Comparison of ENCODE assay signal across 8 cellular contexts in genomic region chr1:231628207-231628876, GRCh38. TPM values are rescaled to one million over a fixed set of nuclear protein-coding genes. Genes with fewer than 3 reads are reported as not detected.
DNase-seq lines count a peak whose midpoint lies in the region; ATAC-seq and TF ChIP-seq lines count a peak whose summit lies in the region.

No MANE protein-coding gene starts in this region.

- no peaks in the 10 kb centered on the region for H3K27me3 Mint-ChIP-seq in T-helper 17 cell

- in situ Hi-C loops in GM23248 (cut with MboI) = no loop called here

- DNase-seq in GM23248 (peak; percentile 32), T-helper 17 cell (no peak), dermis blood vessel endothelial cell (peak; percentile 26), body of pancreas (no peak), islet precursor cell (no peak), NCI-H2029 treated with DMSO at 0.1 percent for 48 hours (lab: John Stamatoyannopoulos, UW) (no peak)
- peak; percentile 49 for DNase-seq in stimulated activated CD4-positive, alpha-beta T cell treated with anti-CD3 and anti-CD28 coated beads, Interleukin-2, amount 100 ng/mL, for 4 hours (ENCODE audit: low read depth)

- H3K36me3 ChIP-seq in GM23248 (ENCODE audit: low read depth) = no peaks in the 10 kb centered on the region
- no peaks in the 10 kb centered on the region for H3K36me3 ChIP-seq in body of pancreas (replicated peaks in 1 of 2; ENCODE audit: insufficient read depth in 1 of 2, low read depth in 2 of 2)

- peaks cover 20% of the 10 kb centered on the region for H3K4me1 ChIP-seq in GM23248 (ENCODE audit: insufficient read depth)
- peaks cover 7% of the 10 kb centered on the region for H3K4me1 ChIP-seq in body of pancreas

- TF ChIP-seq CTCF in body of pancreas (IDR thresholded peaks at IDR 0.05) = no peak

- H3K9ac ChIP-seq in GM23248 = no peak overlapping the region

- no peak overlapping the region for H3K4me2 ChIP-seq in GM23248 (ENCODE audit: unreplicated experiment)

- peaks cover 7% of the 10 kb centered on the region for H3K36me3 Mint-ChIP-seq in T-helper 17 cell (ENCODE audit: low read depth)

- peaks cover 24% of the 10 kb centered on the region for H3K4me1 Mint-ChIP-seq in T-helper 17 cell

- H3K9me2 ChIP-seq in GM23248 (ENCODE audit: insufficient read depth) = no peaks in the 10 kb centered on the region

- peak overlapping the region; percentile 96 for H3K4me3 Mint-ChIP-seq in T-helper 17 cell

- peaks cover 21% of the 10 kb centered on the region for H3F3A ChIP-seq in GM23248 (ENCODE audit: insufficient read depth)

- no peaks in the 10 kb centered on the region for H3K79me2 ChIP-seq in GM23248 (ENCODE audit: insufficient read depth)

- H3K27me3 ChIP-seq in GM23248 (replicated peaks; ENCODE audit: insufficient read depth) (no peaks in the 10 kb centered on the region), body of pancreas (no peaks in the 10 kb centered on the region)

- H3K27ac ChIP-seq in GM23248 = no peak overlapping the region
- no peak overlapping the region for H3K27ac ChIP-seq in body of pancreas

- no peak for TF ChIP-seq POLR2A in body of pancreas (IDR thresholded peaks at IDR 0.05)

- intact Hi-C loops in body of pancreas (cut with DNase I) = no loop called here

- no peak overlapping the region for H3K4me3 ChIP-seq in GM23248
- no peak overlapping the region for H3K4me3 ChIP-seq in body of pancreas

- no peaks in the 10 kb centered on the region for H4K20me1 ChIP-seq in GM23248 (ENCODE audit: insufficient read depth)

- H2AFZ ChIP-seq in GM23248 = no peak overlapping the region

- H3K27ac Mint-ChIP-seq in T-helper 17 cell = peak overlapping the region; percentile 81

- 48 to 53% methylated on average over 5 of the region's 5 CpGs for WGBS in GM23248 (ENCODE audit: low coverage in 1 of 2, low lambda C conversion rate in 2 of 2, missing lambda C conversion rate in 2 of 2), 2 experiments
- 54 to 59% methylated on average over 5 of the region's 5 CpGs for WGBS in body of pancreas, 2 donors

- H3K9me3 ChIP-seq in GM23248 (ENCODE audit: low read depth) (no peaks in the 10 kb centered on the region), T-helper 17 cell (ENCODE audit: control insufficient read depth, low read length, poor library complexity, severe bottlenecking) (no peaks in the 10 kb centered on the region), body of pancreas (no peaks in the 10 kb centered on the region)

- peak; percentile 33 for ATAC-seq in T-helper 17 cell
- no peak for ATAC-seq in body of pancreas
- ATAC-seq in HG03457 (IDR thresholded peaks at IDR 0.05; ENCODE audit: unreplicated experiment) = no peak

RNA-seq across cellular contexts. Expression of gene DISC1, which starts 1.8 kb away (rescaled TPM):
- total RNA-seq in GM23248 (2014; rRNA removed; shearing (Covaris generic)) = 1.2 and 2.0 TPM in 2 replicates
- polyA plus RNA-seq in GM23248 (2016; fragmentation: Nextera tagmentation; extraction: Ambion mirVana) = 0.29 and 0.43 TPM in 2 replicates
- total RNA-seq in T-helper 17 cell (10 to 100 TPM; 16.2 to 17.4 TPM), dermis blood vessel endothelial cell (9.9 and 19.9 TPM in 2 replicates), body of pancreas (1 to 10 TPM; 2.3 to 7.0 TPM)

Comparison
In these comparisons a context has a peak if more than half of its experiments do, and no peak if none do; other contexts are left out.
1. DNase-seq: peak in GM23248 (single experiment), dermis blood vessel endothelial cell (single experiment) and stimulated activated CD4-positive, alpha-beta T cell treated with anti-CD3 and anti-CD28 coated beads, Interleukin-2, amount 100 ng/mL, for 4 hours (single experiment); none in T-helper 17 cell (0 of 3), body of pancreas (0 of 4), islet precursor cell (single experiment) and NCI-H2029 treated with DMSO at 0.1 percent for 48 hours (single experiment).